In genomic region chr20:57656821-57657536, GRCh38 we compare ENCODE assay signal across 10 cellular contexts. TPM values are rescaled to one million over a fixed set of nuclear protein-coding genes. Genes with fewer than 3 reads are reported as not detected.
A peak's percentile ranks its signal among the peaks of the same experiment; 100 is the strongest.
DNase-seq lines count a peak whose midpoint lies in the region; ATAC-seq lines count a peak whose summit lies in the region.
"Had no signal": no experiment of that assay in that cellular context is flagged by ENCODE, and none has a peak within 500 bp of the region (broad histone marks: within the 10 kb centered on the region; RNA-seq: fewer than 3 reads in every experiment).

No MANE protein-coding gene starts in this region.

- no peaks in the 10 kb centered on the region for H3K27me3 ChIP-seq in neuronal stem cell (ENCODE audit: control insufficient read depth in 3 of 3, insufficient read depth in 3 of 3, low read depth in 1 of 3, low read length in 3 of 3)

- no CpG with 5 or more reads among the region's 20 CpGs for WGBS in neuronal stem cell (ENCODE audit: extremely low coverage in 2 of 2, insufficient read length in 2 of 2, insufficient replicate concordance in 1 of 2), 2 donors

- no peak overlapping the region for H4K8ac ChIP-seq in neuronal stem cell (ENCODE audit: low read depth, low read length)

- no peak overlapping the region for H3K4me2 ChIP-seq in neuronal stem cell (ENCODE audit: insufficient read depth, low read length, poor library complexity, severe bottlenecking)

- no peak overlapping the region for H2BK15ac ChIP-seq in neuronal stem cell (ENCODE audit: low read length)

- no peak overlapping the region for H4K91ac ChIP-seq in neuronal stem cell (ENCODE audit: low read depth, low read length, poor library complexity)

- peak overlapping the region; percentile 86 for H3K14ac ChIP-seq in neuronal stem cell (ENCODE audit: low read length)

- H3K4me1 ChIP-seq in neuronal stem cell (ENCODE audit: control insufficient read depth in 2 of 2, insufficient read depth in 1 of 2, low read depth in 1 of 2, low read length in 2 of 2) = peaks cover 0 to 1% of the 10 kb centered on the region in 2 donors

- H3K27ac ChIP-seq in epithelial cell of prostate (peak overlapping the region; percentile 60), neuronal stem cell (replicated peaks; ENCODE audit: low read length) (no peak overlapping the region)

- H3K23ac ChIP-seq in neuronal stem cell (ENCODE audit: low read depth, low read length, poor library complexity) = peak overlapping the region; percentile 25

- ATAC-seq in HG02981 (IDR thresholded peaks at IDR 0.05; ENCODE audit: unreplicated experiment) (no peak), GM21825 (IDR thresholded peaks at IDR 0.05; ENCODE audit: unreplicated experiment) (no peak)

- peak overlapping the region; percentile 49 for H2BK120ac ChIP-seq in neuronal stem cell (ENCODE audit: low read depth, low read length)

- H2AFZ ChIP-seq in neuronal stem cell (ENCODE audit: low read length) = no peak overlapping the region

- peak overlapping the region; percentile 18 for H2BK12ac ChIP-seq in neuronal stem cell (ENCODE audit: low read length)

- DNase-seq in AG08396 (ENCODE audit: low spot score) (peak; percentile 3), HK-2 (ENCODE audit: unreplicated experiment) (peak; percentile 3), epithelial cell of prostate (ENCODE audit: low read depth, low spot score) (no peak), neuronal stem cell (ENCODE audit: low spot score) (no peak), NCI-H187 treated with DMSO at 0.1 percent for 48 hours (lab: John Stamatoyannopoulos, UW) (no peak)
- no peak for DNase-seq in NK-92 treated with Interleukin-12 subunit alpha and Interleukin-12 subunit beta, amount 100 ng/mL, for 24 hours (lab: John Stamatoyannopoulos, UW)
- DNase-seq: activated B cell treated with CpG ODN at 0.5 μM for 24 hours, HFFc6 had no signal

- no peaks in the 10 kb centered on the region for H3K36me3 ChIP-seq in neuronal stem cell (replicated peaks in 1 of 2; ENCODE audit: control insufficient read depth in 2 of 2, insufficient read depth in 2 of 2, low read length in 2 of 2)

- no peak overlapping the region for H3K9ac ChIP-seq in neuronal stem cell (ENCODE audit: low read depth, low read length, poor library complexity)

- no peaks in the 10 kb centered on the region for H3K79me1 ChIP-seq in neuronal stem cell (ENCODE audit: low read depth, low read length)

- peak overlapping the region in 1 of 2 donors; percentile 10 for H3K4me3 ChIP-seq in neuronal stem cell (ENCODE audit: low read length in 2 of 2)

- peak overlapping the region; percentile 89 for H2AK5ac ChIP-seq in neuronal stem cell (ENCODE audit: low read depth, low read length)

- peak overlapping the region; percentile 61 for H3K18ac ChIP-seq in neuronal stem cell (ENCODE audit: low read length)

- H3K9me3 ChIP-seq in neuronal stem cell (replicated peaks in 1 of 2; ENCODE audit: control insufficient read depth in 2 of 2, insufficient read depth in 1 of 2, low read depth in 1 of 2, low read length in 2 of 2) = no peaks in the 10 kb centered on the region

- peak overlapping the region; percentile 18 for H3K4ac ChIP-seq in neuronal stem cell (ENCODE audit: low read length)

- H2BK5ac ChIP-seq in neuronal stem cell (ENCODE audit: low read length) = peak overlapping the region; percentile 76

RNA-seq across cellular contexts. Expression of gene ZBP1, which starts 36.8 kb away (rescaled TPM):
- polyA plus RNA-seq in neuronal stem cell (2013, experiment 1 of 2) = not detected
- not detected for polyA plus RNA-seq in neuronal stem cell (2013, experiment 2 of 2)

RNA-seq across cellular contexts. Expression of gene PMEPA1, which starts 52.8 kb away (rescaled TPM):
- 0.10 TPM for polyA plus RNA-seq in neuronal stem cell (2013, experiment 1 of 2)
- 0.08 TPM for polyA plus RNA-seq in neuronal stem cell (2013, experiment 2 of 2)

Comparison
In these comparisons a context has a peak if more than half of its experiments do, and no peak if none do; other contexts are left out.
1. DNase-seq: peak in AG08396 (single experiment) and HK-2 (single experiment); none in epithelial cell of prostate (single experiment), neuronal stem cell (single experiment), NK-92 treated with Interleukin-12 subunit alpha and Interleukin-12 subunit beta, amount 100 ng/mL, for 24 hours (single experiment) and NCI-H187 treated with DMSO at 0.1 percent for 48 hours (single experiment).